In the genomic region with DNA sequence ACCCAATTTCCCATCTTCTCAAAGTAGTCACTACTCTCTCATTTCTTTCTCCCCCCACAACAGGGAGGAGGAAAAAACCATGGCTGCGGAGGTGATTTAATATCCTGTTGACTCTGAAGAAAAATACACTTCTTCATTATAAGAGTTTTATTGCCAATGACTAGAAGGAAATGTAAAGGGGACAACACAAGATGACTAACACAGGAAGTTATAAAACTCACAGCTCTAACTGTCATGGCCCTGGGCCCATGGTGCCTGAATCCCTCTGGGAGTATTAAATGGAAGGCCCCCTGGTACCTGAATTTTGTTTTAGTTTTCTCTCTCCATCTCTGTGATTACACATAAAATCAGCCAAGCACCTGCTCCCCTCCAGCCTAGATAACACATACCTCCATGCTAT, we compare ENCODE assay signal across 19 cellular contexts.
DNase-seq lines count a peak whose midpoint lies in the region; FAIRE-seq and TF ChIP-seq lines count a peak whose summit lies in the region.
"Had no signal": no experiment of that assay in that cellular context is flagged by ENCODE, and none has a peak within 500 bp of the region (broad histone marks: within the 10 kb centered on the region; RNA-seq: fewer than 3 reads in every experiment).

No MANE protein-coding gene starts in this region.

- intact Hi-C loops in endothelial cell of umbilical vein (cut with micrococcal nuclease), result loop anchor here (1.0 kb wide), 1 partner anchor 246 kb away; no protein-coding TSS in a partner anchor
- intact Hi-C loops in kidney (cut with DNase I), result no loop called here

- no peak for TF ChIP-seq POLR2A in endothelial cell of umbilical vein (IDR thresholded peaks at IDR 0.05; ENCODE audit: low read depth, low read length)

- 54 to 61% (median 57%) methylated on average over 1 of the region's 1 CpG for WGBS in small intestine, 3 donors

- no peak overlapping the region for H3K9ac ChIP-seq in endothelial cell of umbilical vein (replicated peaks; ENCODE audit: extremely low read depth, insufficient read depth, low read length)
- no peak overlapping the region for H3K9ac ChIP-seq in MM.1S (ENCODE audit: low read length)
- no peak overlapping the region for H3K9ac ChIP-seq in kidney (ENCODE audit: low read length in 2 of 2)

- BruUV-seq in endothelial cell of umbilical vein (replicated peaks; lab: Mats Ljungman, UMichigan), result no TSS peak

- no peaks in the 10 kb centered on the region for H3F3A ChIP-seq in MM.1S (ENCODE audit: insufficient read depth, low read length)

- H3K4me2 ChIP-seq in endothelial cell of umbilical vein (ENCODE audit: insufficient read depth, low read length) (peak overlapping the region; percentile 44), MM.1S (ENCODE audit: low read depth, low read length) (no peak overlapping the region)

- no peaks in the 10 kb centered on the region for H3K27me3 ChIP-seq in MG63
- no peaks in the 10 kb centered on the region for H3K27me3 ChIP-seq in endothelial cell of umbilical vein (ENCODE audit: control insufficient read depth in 2 of 2, insufficient read depth in 2 of 2, low read length in 2 of 2)
- no peaks in the 10 kb centered on the region for H3K27me3 ChIP-seq in small intestine (ENCODE audit: control insufficient read depth in 2 of 2, insufficient read depth in 2 of 2, low read length in 2 of 2)
- H3K27me3 ChIP-seq in MM.1S (replicated peaks; ENCODE audit: insufficient read depth, low read length), result no peaks in the 10 kb centered on the region
- H3K27me3 ChIP-seq: gastroesophageal sphincter, right atrium auricular region, SJCRH30, thyroid gland had no signal

- H4K20me1 ChIP-seq in endothelial cell of umbilical vein (replicated peaks; ENCODE audit: control insufficient read depth, extremely low read depth, insufficient read depth, low read length), result no peaks in the 10 kb centered on the region
- H4K20me1 ChIP-seq in MM.1S (ENCODE audit: insufficient read depth, low read length), result no peaks in the 10 kb centered on the region

- dilution Hi-C loops in endothelial cell of umbilical vein (cut with MboI; ENCODE audit: extremely low pct_ligation_motif_present, low sequenced_read_pairs), result no loop called here

- DNase-seq in GF-D8 (lab: John Stamatoyannopoulos, UW) (peak; percentile 46), MG63 (peak; percentile 30), endothelial cell of umbilical vein (ENCODE audit: low read depth, low spot score) (peak; percentile 89), small intestine (peak; percentile 5), occipital lobe (lab: John Stamatoyannopoulos, UW) (no peak), MM.1S (no peak), kidney (no peak)
- DNase-seq: amygdala; caudate nucleus; KG1; NCI-H1417 treated with DMSO at 0.1 percent for 48 hours; NCI-H2171 treated with DMSO at 0.1 percent for 48 hours; NCI-H748 treated with DMSO at 0.1 percent for 48 hours; stimulated activated naive B cell treated with anti-CD40 and anti-IgM and Interleukin-4, amounts not matched to agents 10 μg/mL and 1 μg/mL and 100 μg/mL, for 72 hours; thyroid gland; WERI-Rb-1 had no signal

- H3K4me1 ChIP-seq in endothelial cell of umbilical vein (ENCODE audit: control insufficient read depth, extremely low read depth, insufficient read depth, low read length) (peaks cover 26% of the 10 kb centered on the region), small intestine (ENCODE audit: control insufficient read depth in 2 of 2, insufficient read depth in 1 of 2, low read depth in 1 of 2, low read length in 1 of 2) (peaks cover 0 to 2% of the 10 kb centered on the region in 2 donors), MM.1S (ENCODE audit: low read length) (no peaks in the 10 kb centered on the region), kidney (ENCODE audit: control insufficient read depth in 1 of 2, insufficient read depth in 1 of 2, low read depth in 1 of 2, low read length in 2 of 2) (no peaks in the 10 kb centered on the region)
- H3K4me1 ChIP-seq: right atrium auricular region, thyroid gland had no signal

- CTCF ChIA-PET in endothelial cell of umbilical vein (lab: Charles Lee), result no interaction called here

- H2AFZ ChIP-seq in endothelial cell of umbilical vein (ENCODE audit: low read depth, low read length), result peak overlapping the region; percentile 87
- no peak overlapping the region for H2AFZ ChIP-seq in MM.1S (ENCODE audit: low read length)

- H3K9me2 ChIP-seq in MM.1S (replicated peaks; ENCODE audit: insufficient read depth, low read length), result no peaks in the 10 kb centered on the region

- POLR2A ChIA-PET in endothelial cell of umbilical vein (lab: Charles Lee), result no interaction called here

- no peaks in the 10 kb centered on the region for H3K79me2 ChIP-seq in endothelial cell of umbilical vein (ENCODE audit: control insufficient read depth, insufficient read depth, low read length)
- H3K79me2 ChIP-seq in MM.1S (ENCODE audit: low read length), result no peaks in the 10 kb centered on the region

- FAIRE-seq in endothelial cell of umbilical vein (lab: Jason Lieb, UNC), result peak; percentile 80
- no peak for FAIRE-seq in small intestine (lab: Jason Lieb, UNC)
- no peak for FAIRE-seq in kidney (lab: Jason Lieb, UNC)

- H3K36me3 ChIP-seq in MG63 (no peaks in the 10 kb centered on the region), endothelial cell of umbilical vein (ENCODE audit: control insufficient read depth in 2 of 2, extremely low read depth in 1 of 2, insufficient read depth in 2 of 2, low read length in 2 of 2) (no peaks in the 10 kb centered on the region), small intestine (ENCODE audit: control insufficient read depth in 2 of 2, insufficient read depth in 2 of 2, low read length in 2 of 2) (no peaks in the 10 kb centered on the region), MM.1S (replicated peaks; ENCODE audit: insufficient read depth, low read length) (no peaks in the 10 kb centered on the region), kidney (ENCODE audit: control insufficient read depth in 1 of 2, insufficient read depth in 2 of 2, low read length in 2 of 2) (no peaks in the 10 kb centered on the region)
- H3K36me3 ChIP-seq: gastroesophageal sphincter, right atrium auricular region, SJCRH30, thyroid gland, WERI-Rb-1 had no signal

- H3K9me3 ChIP-seq in MG63 (no peaks in the 10 kb centered on the region; the same call in 1 of the 2 replicates), endothelial cell of umbilical vein (replicated peaks; ENCODE audit: control insufficient read depth, insufficient read depth, low read length) (no peaks in the 10 kb centered on the region), small intestine (ENCODE audit: control insufficient read depth, low read depth) (no peaks in the 10 kb centered on the region), MM.1S (replicated peaks; ENCODE audit: insufficient read depth, low read length) (no peaks in the 10 kb centered on the region), kidney (ENCODE audit: control insufficient read depth in 1 of 2, low read length in 2 of 2) (no peaks in the 10 kb centered on the region)
- H3K9me3 ChIP-seq: gastroesophageal sphincter, right atrium auricular region, SJCRH30, thyroid gland had no signal

- H3K4me3 ChIP-seq in MG63 (no peak overlapping the region), endothelial cell of umbilical vein (replicated peaks in 1 of 3; ENCODE audit: insufficient read depth in 1 of 3, low read depth in 1 of 3, low read length in 3 of 3) (no peak overlapping the region), small intestine (ENCODE audit: low read depth in 1 of 2, low read length in 2 of 2) (no peak overlapping the region), MM.1S (ENCODE audit: low read length) (no peak overlapping the region), kidney (ENCODE audit: low read length in 2 of 2) (no peak overlapping the region)
- H3K4me3 ChIP-seq: gastroesophageal sphincter, right atrium auricular region, SJCRH30, thyroid gland had no signal

- no peaks in the 10 kb centered on the region for H3K9me1 ChIP-seq in endothelial cell of umbilical vein (replicated peaks; ENCODE audit: control insufficient read depth, extremely low read depth, insufficient read depth, low read length)

- H3K27ac ChIP-seq in endothelial cell of umbilical vein (ENCODE audit: insufficient read depth, low read depth, low read length) (peak overlapping the region; percentile 83), small intestine (ENCODE audit: low read depth in 1 of 2, low read length in 1 of 2) (no peak overlapping the region), MM.1S (ENCODE audit: low read length) (no peak overlapping the region), kidney (ENCODE audit: low read depth in 2 of 2, low read length in 2 of 2) (no peak overlapping the region)
- H3K27ac ChIP-seq: gastroesophageal sphincter, right atrium auricular region, SJCRH30, thyroid gland, WERI-Rb-1 had no signal

- TF ChIP-seq CTCF in endothelial cell of umbilical vein (IDR thresholded peaks at IDR 0.05; ENCODE audit: extremely low read depth in 1 of 2, insufficient read depth in 1 of 2, low read depth in 1 of 2, low read length in 2 of 2) (no peak), MM.1S (IDR thresholded peaks at IDR 0.05; ENCODE audit: low read length) (no peak), kidney (IDR thresholded peaks at IDR 0.05; ENCODE audit: borderline replicate concordance, extremely low read depth, insufficient read depth) (no peak)

TF ChIP-seq in endothelial cell of umbilical vein, 7 proteins besides CTCF, POLR2A, EP300 and RAD21:
- TF ChIP-seq GATA2 (IDR thresholded peaks at IDR 0.05; ENCODE audit: insufficient read depth, insufficient read length, low read depth, low read length) (no peak), POLR2AphosphoS5 (IDR thresholded peaks at IDR 0.05; ENCODE audit: insufficient read depth, low read depth, low read length) (peak; percentile 49), MAX (IDR thresholded peaks at IDR 0.05; ENCODE audit: insufficient read depth, insufficient read length) (no peak), FOS (IDR thresholded peaks at IDR 0.05; ENCODE audit: borderline replicate concordance, insufficient read depth, low read length) (peak; percentile 94), JUN (IDR thresholded peaks at IDR 0.05; ENCODE audit: borderline replicate concordance, insufficient read depth, insufficient read length, low read depth) (peak; percentile 90), EZH2 (IDR thresholded peaks at IDR 0.05; ENCODE audit: borderline replicate concordance, low read depth, low read length, severe bottlenecking) (no peak), MYC (IDR thresholded peaks at IDR 0.05; ENCODE audit: low read depth, low read length) (no peak)

Comparison
In these comparisons a context has a peak if more than half of its experiments do, and no peak if none do; other contexts are left out.
1. DNase-seq: peak in GF-D8 (single experiment), MG63 (single experiment), endothelial cell of umbilical vein (single experiment) and small intestine (single experiment); none in occipital lobe (single experiment), MM.1S (single experiment) and kidney (single experiment).